Comparison of ENCODE assay signal across 8 cellular contexts in the genomic region with DNA sequence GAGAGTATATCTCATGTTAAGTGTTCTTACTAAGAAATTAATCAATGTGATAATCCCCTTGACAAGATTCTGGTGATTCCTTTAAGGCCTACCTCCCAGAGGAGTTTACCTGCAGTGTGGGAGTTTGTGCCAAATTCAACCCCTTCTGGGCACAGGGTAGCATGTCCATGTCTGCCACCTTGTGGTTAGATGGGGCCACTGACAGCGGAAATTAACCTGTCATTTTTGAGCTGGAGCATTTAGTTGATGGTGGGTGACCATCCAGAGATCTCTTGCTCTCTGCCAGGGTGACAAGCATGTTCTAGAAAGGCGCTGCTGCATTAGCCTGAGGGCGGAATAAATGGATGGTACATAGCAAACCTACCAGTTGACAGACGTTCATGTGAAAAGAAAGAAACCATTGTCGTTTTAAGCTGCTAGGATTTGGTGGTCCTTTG.
A peak's percentile ranks its signal among the peaks of the same experiment; 100 is the strongest.
DNase-seq lines count a peak whose midpoint lies in the region; ATAC-seq and TF ChIP-seq lines count a peak whose summit lies in the region.

No MANE protein-coding gene starts in this region.

- H3K9me3 Mint-ChIP-seq in Calu3 (ENCODE audit: low read depth, unreplicated experiment), result no peaks in the 10 kb centered on the region

- ATAC-seq in GM19452 (IDR thresholded peaks at IDR 0.05; ENCODE audit: unreplicated experiment) (peak; percentile 89), HG03457 (IDR thresholded peaks at IDR 0.05; ENCODE audit: unreplicated experiment) (peak; percentile 91)

- H3K27ac ChIP-seq in prostate gland, result no peak overlapping the region

- no peaks in the 10 kb centered on the region for H3K36me3 ChIP-seq in prostate gland

- H3K36me3 Mint-ChIP-seq in Calu3 (ENCODE audit: insufficient read depth, unreplicated experiment), result no peaks in the 10 kb centered on the region

- CTCF ChIA-PET in Calu3 (lab: Charles Lee), result interaction anchor here (0.7 to 2.3 kb wide), 13 partner anchors 9 to 832 kb away, joined by 3 to 32 read pairs (median 4); partner anchors contain the start of gene RIMOC1

- peak; percentile 66 for DNase-seq in Calu3
- DNase-seq in NOMO-1 treated with dmso at 0.1 percent for 144 hours (lab: John Stamatoyannopoulos, UW; ENCODE audit: unreplicated experiment), result peak; percentile 20
- DNase-seq in activated T-cell treated with anti-CD3 and anti-CD28 coated beads for 4 hours, result peak; percentile 28
- DNase-seq in fibroblast of the aortic adventitia (ENCODE audit: low read depth), result peak; percentile 51
- DNase-seq in prostate gland (ENCODE audit: low spot score), result peak; percentile 33
- DNase-seq in OCI-M2 (lab: John Stamatoyannopoulos, UW; ENCODE audit: unreplicated experiment), result no peak

- no peaks in the 10 kb centered on the region for H3K27me3 Mint-ChIP-seq in Calu3 (ENCODE audit: unreplicated experiment)

- 27% methylated on average over 5 of the region's 5 CpGs for WGBS in prostate gland

- no peaks in the 10 kb centered on the region for H3K27me3 ChIP-seq in prostate gland (replicated peaks; ENCODE audit: insufficient read depth)

- BruUV-seq in Calu3 (replicated peaks; lab: Mats Ljungman, UMichigan), result no TSS peak

- no peaks in the 10 kb centered on the region for H3K4me1 ChIP-seq in prostate gland (replicated peaks)

- no peak overlapping the region for H3K4me3 Mint-ChIP-seq in Calu3 (ENCODE audit: low read depth, unreplicated experiment)

- TF ChIP-seq CTCF in Calu3 (IDR thresholded peaks at IDR 0.05; ENCODE audit: unreplicated experiment) (peak; percentile 53), fibroblast of the aortic adventitia (IDR thresholded peaks at IDR 0.05; ENCODE audit: insufficient read depth, low read length) (peak; percentile 82), prostate gland (IDR thresholded peaks at IDR 0.05) (peak; percentile 18 to 71 (median 59))

- intact Hi-C loops in Calu3 (cut with micrococcal nuclease; ENCODE audit: unreplicated experiment) (loop anchor here (1.0 to 10.0 kb wide), 3 partner anchors 52 to 828 kb away; no protein-coding TSS in a partner anchor), prostate gland (cut with DNase I) (loop anchor here (10.0 kb wide), 1 partner anchor 202 kb away; no protein-coding TSS in a partner anchor)

- H3K27ac Mint-ChIP-seq in Calu3 (ENCODE audit: unreplicated experiment), result no peak overlapping the region

- H3K9me3 ChIP-seq in prostate gland, result no peaks in the 10 kb centered on the region

- peaks cover 8% of the 10 kb centered on the region for H3K4me1 Mint-ChIP-seq in Calu3 (ENCODE audit: low read depth, unreplicated experiment)

- no peak overlapping the region for H3K4me3 ChIP-seq in fibroblast of the aortic adventitia (ENCODE audit: low read depth, low read length)
- H3K4me3 ChIP-seq in prostate gland, result no peak overlapping the region

- TF ChIP-seq POLR2A in prostate gland (IDR thresholded peaks at IDR 0.05), result no peak
